9 cellular contexts compared by ENCODE assay signal in genomic region chr15:85615930-85616329, GRCh38.
DNase-seq lines count a peak whose midpoint lies in the region; ATAC-seq and TF ChIP-seq lines count a peak whose summit lies in the region.
"Had no signal": no experiment of that assay in that cellular context is flagged by ENCODE, and none has a peak within 500 bp of the region (broad histone marks: within the 10 kb centered on the region; RNA-seq: fewer than 3 reads in every experiment).

No MANE protein-coding gene starts in this region.

- H3K9me3 ChIP-seq in OCI-LY1 (ENCODE audit: low read length) (no peaks in the 10 kb centered on the region), mucosa of descending colon (no peaks in the 10 kb centered on the region)
- H3K9me3 ChIP-seq: BLaER1 had no signal

- no peak overlapping the region for H3K4me3 ChIP-seq in GM23338
- no peak overlapping the region for H3K4me3 ChIP-seq in OCI-LY1 (ENCODE audit: low read depth, low read length, poor library complexity, severe bottlenecking)
- H3K4me3 ChIP-seq in mucosa of descending colon, result no peak overlapping the region
- H3K4me3 ChIP-seq: BLaER1 had no signal

- H3K9ac ChIP-seq in OCI-LY1 (ENCODE audit: low read length), result no peak overlapping the region
- H3K9ac ChIP-seq: BLaER1 had no signal

- no peak overlapping the region for H3K27ac Mint-ChIP-seq in GM23338
- H3K27ac Mint-ChIP-seq in dendritic cell treated with granulocyte-macrophage colony-stimulating factor and Interleukin-4, amounts not matched to agents 40 ng/mL and 50 ng/mL, for 4 days, result peak overlapping the region; percentile 54

- no peak overlapping the region for H3K4me3 Mint-ChIP-seq in GM23338
- peak overlapping the region; percentile 9 for H3K4me3 Mint-ChIP-seq in dendritic cell treated with granulocyte-macrophage colony-stimulating factor and Interleukin-4, amounts not matched to agents 40 ng/mL and 50 ng/mL, for 4 days

- no peaks in the 10 kb centered on the region for H3K36me3 Mint-ChIP-seq in GM23338 (ENCODE audit: low read depth)
- H3K36me3 Mint-ChIP-seq in dendritic cell treated with granulocyte-macrophage colony-stimulating factor and Interleukin-4, amounts not matched to agents 40 ng/mL and 50 ng/mL, for 4 days (ENCODE audit: low read depth), result peaks cover 9% of the 10 kb centered on the region

- H3K27ac ChIP-seq in GM23338 (ENCODE audit: low read depth), result no peak overlapping the region
- no peak overlapping the region for H3K27ac ChIP-seq in OCI-LY1 (ENCODE audit: low read depth, low read length, poor library complexity, severe bottlenecking)
- H3K27ac ChIP-seq: BLaER1 had no signal

- intact Hi-C loops in dendritic cell treated with granulocyte-macrophage colony-stimulating factor and Interleukin-4, amounts not matched to agents 40 ng/mL and 50 ng/mL, for 4 days (cut with micrococcal nuclease), result loop anchor here (5.0 kb wide), 1 partner anchor 76 kb away; no protein-coding TSS in a partner anchor
- intact Hi-C loops in mucosa of descending colon (cut with DNase I, micrococcal nuclease), result no loop called here

- no peaks in the 10 kb centered on the region for H3K27me3 Mint-ChIP-seq in GM23338 (ENCODE audit: insufficient read depth, low read depth, poor library complexity)
- H3K27me3 Mint-ChIP-seq in dendritic cell treated with granulocyte-macrophage colony-stimulating factor and Interleukin-4, amounts not matched to agents 40 ng/mL and 50 ng/mL, for 4 days, result no peaks in the 10 kb centered on the region

- H3K9me3 Mint-ChIP-seq in GM23338, result no peaks in the 10 kb centered on the region
- no peaks in the 10 kb centered on the region for H3K9me3 Mint-ChIP-seq in dendritic cell treated with granulocyte-macrophage colony-stimulating factor and Interleukin-4, amounts not matched to agents 40 ng/mL and 50 ng/mL, for 4 days

- TF ChIP-seq CTCF in GM23338 (conservative IDR thresholded peaks at IDR 0.05; ENCODE audit: low read depth in 2 of 2) (peak; percentile 74), OCI-LY1 (IDR thresholded peaks at IDR 0.05; ENCODE audit: low read length) (peak; percentile 82), mucosa of descending colon (IDR thresholded peaks at IDR 0.05) (no peak)

- peak; percentile 84 for ATAC-seq in GM23338
- peak; percentile 24 for ATAC-seq in mucosa of descending colon
- no peak for ATAC-seq in GM18909 (IDR thresholded peaks at IDR 0.05; ENCODE audit: poor library complexity, unreplicated experiment)

- peak; percentile 60 for DNase-seq in DMS 273 (lab: John Stamatoyannopoulos, UW; ENCODE audit: unreplicated experiment)
- DNase-seq in DMS 273 treated with DMSO at 0.1 percent for 48 hours (lab: John Stamatoyannopoulos, UW), result no peak
- DNase-seq in GM23338 (ENCODE audit: low spot score), result peak; percentile 75
- peak in 1 of 3 donors; percentile 50 for DNase-seq in mucosa of descending colon
- no peak for DNase-seq in hippocampal formation (lab: John Stamatoyannopoulos, UW)

- H4K20me1 ChIP-seq in GM23338 (replicated peaks; ENCODE audit: insufficient read depth) (no peaks in the 10 kb centered on the region), OCI-LY1 (ENCODE audit: insufficient read depth, low read length) (no peaks in the 10 kb centered on the region)

- no peaks in the 10 kb centered on the region for H3F3A ChIP-seq in GM23338 (replicated peaks; ENCODE audit: low read depth)
- peaks cover 6% of the 10 kb centered on the region; the same call in 1 of the 2 replicates for H3F3A ChIP-seq in OCI-LY1 (ENCODE audit: insufficient read depth, low read length)

- H3K36me3 ChIP-seq in GM23338 (ENCODE audit: insufficient read depth), result no peaks in the 10 kb centered on the region
- peaks cover 7% of the 10 kb centered on the region; the same call in 1 of the 2 replicates for H3K36me3 ChIP-seq in OCI-LY1 (ENCODE audit: insufficient read depth, low read length)
- no peaks in the 10 kb centered on the region for H3K36me3 ChIP-seq in mucosa of descending colon (ENCODE audit: low read depth)

- H2AFZ ChIP-seq in GM23338 (no peak overlapping the region), OCI-LY1 (ENCODE audit: low read length) (no peak overlapping the region)

- H3K4me1 ChIP-seq in GM23338 (ENCODE audit: insufficient read depth) (peaks cover 47% of the 10 kb centered on the region), OCI-LY1 (ENCODE audit: insufficient read depth, low read length, severe bottlenecking) (peaks cover 24% of the 10 kb centered on the region), mucosa of descending colon (ENCODE audit: low read depth) (no peaks in the 10 kb centered on the region)

- H3K27me3 ChIP-seq in GM23338 (ENCODE audit: insufficient read depth) (no peaks in the 10 kb centered on the region), OCI-LY1 (ENCODE audit: insufficient read depth, low read length) (no peaks in the 10 kb centered on the region)
- H3K27me3 ChIP-seq: BLaER1 had no signal

- H3K79me2 ChIP-seq in GM23338 (replicated peaks; ENCODE audit: insufficient read depth) (peaks cover 4% of the 10 kb centered on the region; the same call in 1 of the 2 replicates), OCI-LY1 (ENCODE audit: insufficient read depth, low read length) (0 out of 2 replicates have a peak, but pooled peaks cover 4% of the 10 kb centered on the region)

- H3K9me2 ChIP-seq in GM23338 (ENCODE audit: insufficient read depth), result no peaks in the 10 kb centered on the region
- H3K9me2 ChIP-seq in OCI-LY1 (ENCODE audit: low read depth, low read length), result no peaks in the 10 kb centered on the region

- peaks cover 2% of the 10 kb centered on the region for H3K4me1 Mint-ChIP-seq in GM23338
- peaks cover 14% of the 10 kb centered on the region for H3K4me1 Mint-ChIP-seq in dendritic cell treated with granulocyte-macrophage colony-stimulating factor and Interleukin-4, amounts not matched to agents 40 ng/mL and 50 ng/mL, for 4 days (ENCODE audit: low read depth)

- no peak overlapping the region for H3K4me2 ChIP-seq in GM23338
- no peak overlapping the region for H3K4me2 ChIP-seq in OCI-LY1 (ENCODE audit: low read length)
- H3K4me2 ChIP-seq: BLaER1 had no signal

TF ChIP-seq in GM23338, 12 proteins besides CTCF, POLR2A, EP300 and RAD21:
- TF ChIP-seq ETS1 (IDR thresholded peaks at IDR 0.05) (no peak), ZNF114 (CRISPR knock-in tag; IDR thresholded peaks at IDR 0.05) (no peak), REST (IDR thresholded peaks at IDR 0.05; ENCODE audit: unreplicated experiment) (no peak), CREB1 (CRISPR knock-in tag; IDR thresholded peaks at IDR 0.05; ENCODE audit: low read depth) (no peak)

Comparison
In these comparisons a context has a peak if more than half of its experiments do, and no peak if none do; other contexts are left out.
1. DNase-seq: peak in DMS 273 (single experiment) and GM23338 (single experiment); none in DMS 273 treated with DMSO at 0.1 percent for 48 hours (single experiment) and hippocampal formation (0 of 2).